ENCODE assay signal across 8 cellular contexts in genomic region chr17:3002538-3003301, GRCh38.
DNase-seq lines count a peak whose midpoint lies in the region; ATAC-seq lines count a peak whose summit lies in the region.

No MANE protein-coding gene starts in this region.

- peak; percentile 72 for ATAC-seq in HG02885 (IDR thresholded peaks at IDR 0.05; ENCODE audit: poor library complexity, unreplicated experiment)

- H3K4me1 Mint-ChIP-seq in activated naive CD4-positive, alpha-beta T cell treated with anti-CD3 and anti-CD28 coated beads, Interleukin-2, amount 50 U/mL, for 24 hours, result peaks cover 26% of the 10 kb centered on the region

- no peaks in the 10 kb centered on the region for H3K9me3 Mint-ChIP-seq in activated naive CD4-positive, alpha-beta T cell treated with anti-CD3 and anti-CD28 coated beads, Interleukin-2, amount 50 U/mL, for 24 hours

- H3K27ac Mint-ChIP-seq in activated naive CD4-positive, alpha-beta T cell treated with anti-CD3 and anti-CD28 coated beads, Interleukin-2, amount 50 U/mL, for 24 hours, result peak overlapping the region; percentile 19

- DNase-seq in activated naive CD4-positive, alpha-beta T cell treated with anti-CD3 and anti-CD28 coated beads, Interleukin-2, amount 50 U/mL, for 16 hours, result no peak
- peak; percentile 61 for DNase-seq in RPMI7951 (ENCODE audit: low read depth)
- peak; percentile 34 for DNase-seq in midbrain (lab: John Stamatoyannopoulos, UW)
- DNase-seq in LoVo (ENCODE audit: low spot score), result no peak
- DNase-seq in activated T-cell treated with anti-CD3 and anti-CD28 coated beads, Interleukin-2, amount 50 U/mL, for 48 hours, result no peak
- no peak for DNase-seq in effector CD4-positive, alpha-beta T cell

- H3K4me3 Mint-ChIP-seq in activated naive CD4-positive, alpha-beta T cell treated with anti-CD3 and anti-CD28 coated beads, Interleukin-2, amount 50 U/mL, for 24 hours, result peak overlapping the region; percentile 30

- peaks cover 5% of the 10 kb centered on the region for H3K36me3 Mint-ChIP-seq in activated naive CD4-positive, alpha-beta T cell treated with anti-CD3 and anti-CD28 coated beads, Interleukin-2, amount 50 U/mL, for 24 hours

- no peaks in the 10 kb centered on the region for H3K27me3 Mint-ChIP-seq in activated naive CD4-positive, alpha-beta T cell treated with anti-CD3 and anti-CD28 coated beads, Interleukin-2, amount 50 U/mL, for 24 hours

Comparison
In these comparisons a context has a peak if more than half of its experiments do, and no peak if none do; other contexts are left out.
1. DNase-seq: peak in RPMI7951 (single experiment) and midbrain (single experiment); none in activated naive CD4-positive, alpha-beta T cell treated with anti-CD3 and anti-CD28 coated beads, Interleukin-2, amount 50 U/mL, for 16 hours (single experiment), LoVo (single experiment), activated T-cell treated with anti-CD3 and anti-CD28 coated beads, Interleukin-2, amount 50 U/mL, for 48 hours (0 of 2) and effector CD4-positive, alpha-beta T cell (single experiment).